Comparison of ENCODE assay signal across 8 cellular contexts in genomic region chr4:28767-29542, GRCh38. TPM values are rescaled to one million over a fixed set of nuclear protein-coding genes. Genes with fewer than 3 reads are reported as not detected.
DNase-seq lines count a peak whose midpoint lies in the region; ATAC-seq and TF ChIP-seq lines count a peak whose summit lies in the region.
"Not testable (repeated sequence)": the region's sequence is repeated elsewhere in the genome, so short reads cannot be mapped to it uniquely, and the experiment has no call there.

No MANE protein-coding gene starts in this region.

- TF ChIP-seq CTCF in DND-41 (IDR thresholded peaks at IDR 0.05; ENCODE audit: borderline replicate concordance, extremely low read depth, low read length, poor library complexity, severe bottlenecking), result peak; percentile 14
- peak in 2 of 7 experiments; percentile 40 to 45 for TF ChIP-seq CTCF in body of pancreas (IDR thresholded peaks at IDR 0.05)
- not testable (repeated sequence) for TF ChIP-seq CTCF in testis (IDR thresholded peaks at IDR 0.05)

- not testable (repeated sequence) for H3K36me3 Mint-ChIP-seq in T-cell

- DNase-seq in DND-41, result peak; percentile 88
- peak in 26 of 34 experiments; percentile 5 to 46 (median 25) for DNase-seq in T-cell
- peak; percentile 51 for DNase-seq in activated CD8-positive, alpha-beta memory T cell treated with anti-CD3 and anti-CD28 coated beads, Interleukin-2, amount 50 U/mL, for 48 hours
- peak; percentile 50 to 70 (median 64) for DNase-seq in body of pancreas
- peak in 1 of 2 donors; percentile 36 for DNase-seq in left colon
- peak; percentile 54 for DNase-seq in sciatic nerve (ENCODE audit: low spot score)
- peak; percentile 64 for DNase-seq in testis

- H3K4me2 ChIP-seq in DND-41 (ENCODE audit: insufficient read depth, low read length), result peak overlapping the region; percentile 39

- H3K4me1 Mint-ChIP-seq in T-cell, result not testable (repeated sequence)

- peaks cover 22% of the 10 kb centered on the region for H3K4me1 ChIP-seq in DND-41 (ENCODE audit: insufficient read depth, low read length)
- H3K4me1 ChIP-seq in body of pancreas, testis: not testable (repeated sequence)

- not testable (repeated sequence) for H3K4me3 Mint-ChIP-seq in T-cell

- not testable (repeated sequence) for H3K4me3 ChIP-seq in DND-41 (ENCODE audit: low read depth in 1 of 2, low read length in 2 of 2); body of pancreas; testis

- POLR2A ChIA-PET in T-cell (lab: Charles Lee), result interaction anchor here in 1 of 2 donors (0.7 kb wide), 1 partner anchor 1158 kb away, joined by 3 read pairs; no protein-coding TSS in a partner anchor

- not testable (repeated sequence) for H4K20me1 ChIP-seq in DND-41 (ENCODE audit: insufficient read depth, low read length)

- H3K9me3 ChIP-seq in DND-41 (ENCODE audit: insufficient read depth, low read length, severe bottlenecking); body of pancreas; testis: not testable (repeated sequence)

- 13 to 22% methylated on average over 1 of the region's 3 CpGs for WGBS in body of pancreas, 2 donors
- WGBS in testis, 2 donors, result 29 to 39% methylated on average over 1 of the region's 3 CpGs

- CTCF ChIA-PET in T-cell (lab: Charles Lee), result interaction anchor here in 1 of 2 donors (0.6 kb wide), 1 partner anchor 209 kb away, joined by 3 read pairs; no protein-coding TSS in a partner anchor

- H3K36me3 ChIP-seq in DND-41 (ENCODE audit: insufficient read depth, low read length); body of pancreas (replicated peaks in 1 of 2; ENCODE audit: insufficient read depth in 1 of 2, low read depth in 2 of 2); testis (ENCODE audit: low read depth, missing control alignments): not testable (repeated sequence)

- TF ChIP-seq POLR2A in body of pancreas (IDR thresholded peaks at IDR 0.05); testis (IDR thresholded peaks at IDR 0.05): not testable (repeated sequence)

- H3K27me3 Mint-ChIP-seq in T-cell, result not testable (repeated sequence)

- peak overlapping the region; percentile 23 for H3K27ac ChIP-seq in DND-41 (ENCODE audit: low read length)
- not testable (repeated sequence) for H3K27ac ChIP-seq in body of pancreas, testis

- peak; percentile 91 for ATAC-seq in DND-41 (ENCODE audit: insufficient read depth, low read depth)
- ATAC-seq in HG03108 (IDR thresholded peaks at IDR 0.05; ENCODE audit: unreplicated experiment), result peak; percentile 52
- ATAC-seq in T-cell (replicated peaks in 1 of 4), result peak in 1 of 4 experiments; percentile 45
- ATAC-seq in body of pancreas, result peak; percentile 48
- ATAC-seq in left colon, result peak; percentile 42
- not testable (repeated sequence) for ATAC-seq in sciatic nerve

- H2AFZ ChIP-seq in DND-41 (ENCODE audit: low read depth, low read length), result not testable (repeated sequence)

- intact Hi-C loops in body of pancreas (cut with DNase I); left colon (cut with DNase I, micrococcal nuclease); sciatic nerve (cut with DNase I); testis (cut with DNase I; ENCODE audit: low total_unique reads): not testable (repeated sequence)

- H3K27me3 ChIP-seq in DND-41 (ENCODE audit: insufficient read depth, low read length, poor library complexity); body of pancreas; testis: not testable (repeated sequence)

- peak overlapping the region; percentile 36 for H3K9ac ChIP-seq in DND-41 (ENCODE audit: low read depth, low read length)

- not testable (repeated sequence) for H3K79me2 ChIP-seq in DND-41 (ENCODE audit: insufficient read depth, low read length)

- H3K27ac Mint-ChIP-seq in T-cell, result not testable (repeated sequence)

- not testable (repeated sequence) for H3K9me3 Mint-ChIP-seq in T-cell

RNA-seq across cellular contexts. Expression of gene ZNF595, which starts 24.2 kb away (rescaled TPM):
- total RNA-seq in T-cell, result 1 to 10 TPM; 1.1 to 9.2 (median 2.1) TPM
- total RNA-seq in body of pancreas, result 10 to 100 TPM; 21.4 to 27.2 TPM
- 10 to 100 TPM in 1 of 2 donors, 1 to 10 TPM in 1; 9.9 to 13.1 TPM for total RNA-seq in left colon
- total RNA-seq in sciatic nerve, result 28.1 TPM
- 10 to 100 TPM; 50.5 to 80.7 TPM for total RNA-seq in testis
- polyA plus RNA-seq in testis (ENCODE audit: insufficient read depth, low read depth, low replicate concordance), result 7.8 TPM
